ENCODE assay signal across 8 cellular contexts in genomic region chr2:68709421-68709911, GRCh38. TPM values are rescaled to one million over a fixed set of nuclear protein-coding genes. Genes with fewer than 3 reads are reported as not detected.
DNase-seq lines count a peak whose midpoint lies in the region; ATAC-seq and TF ChIP-seq lines count a peak whose summit lies in the region.

No MANE protein-coding gene starts in this region.

- H3K27ac Mint-ChIP-seq in CD4-positive, CD25-positive, alpha-beta regulatory T cell: no peak overlapping the region
- peak overlapping the region; percentile 8 for H3K27ac Mint-ChIP-seq in T-helper 2 cell treated with Interferon-gamma antibody and Interleukin-4, amounts not matched to agents 5 μg/mL and 100 μg/mL, for 36 hours

- no peaks in the 10 kb centered on the region for H3K9me3 ChIP-seq in CD4-positive, CD25-positive, alpha-beta regulatory T cell (ENCODE audit: control insufficient read depth in 2 of 2, low read length in 2 of 2)
- H3K9me3 ChIP-seq in ovary: no peaks in the 10 kb centered on the region

- no peak overlapping the region for H3K27ac ChIP-seq in CD4-positive, CD25-positive, alpha-beta regulatory T cell (ENCODE audit: insufficient read depth, low read length, poor library complexity, severe bottlenecking)
- no peak overlapping the region for H3K27ac ChIP-seq in ovary

- no peak for TF ChIP-seq POLR2A in ovary (IDR thresholded peaks at IDR 0.05)

- TF ChIP-seq CTCF in fibroblast of the aortic adventitia (IDR thresholded peaks at IDR 0.05; ENCODE audit: insufficient read depth, low read length) (peak; percentile 75), ovary (IDR thresholded peaks at IDR 0.05) (peak in 2 of 3 donors; percentile 34 to 52)

- no peak for TF ChIP-seq EP300 in ovary (IDR thresholded peaks at IDR 0.05)

- intact Hi-C loops in ovary (cut with DNase I): loop anchor here in 3 of 4 donors (5.0 to 10.0 kb wide), 2 partner anchors 213 to 215 kb away; no protein-coding TSS in a partner anchor

- H3K4me3 Mint-ChIP-seq in CD4-positive, CD25-positive, alpha-beta regulatory T cell: no peak overlapping the region
- no peak overlapping the region for H3K4me3 Mint-ChIP-seq in T-helper 2 cell treated with Interferon-gamma antibody and Interleukin-4, amounts not matched to agents 5 μg/mL and 100 μg/mL, for 36 hours

- ATAC-seq in CD4-positive, CD25-positive, alpha-beta regulatory T cell (ENCODE audit: low read depth in 2 of 2): peak; percentile 55 to 58
- ATAC-seq in GM18867 (IDR thresholded peaks at IDR 0.05; ENCODE audit: unreplicated experiment): peak; percentile 43
- no peak for ATAC-seq in HG02870 (IDR thresholded peaks at IDR 0.05; ENCODE audit: unreplicated experiment)

- 9 to 16% (median 9%) methylated on average over 5 of the region's 5 CpGs for WGBS in ovary, 3 donors

- H3K4me3 ChIP-seq in CD4-positive, CD25-positive, alpha-beta regulatory T cell (ENCODE audit: low read depth, low read length): no peak overlapping the region
- H3K4me3 ChIP-seq in fibroblast of the aortic adventitia (ENCODE audit: low read depth, low read length): no peak overlapping the region
- H3K4me3 ChIP-seq in ovary: no peak overlapping the region

- H3K9me3 Mint-ChIP-seq in CD4-positive, CD25-positive, alpha-beta regulatory T cell: no peaks in the 10 kb centered on the region
- no peaks in the 10 kb centered on the region for H3K9me3 Mint-ChIP-seq in T-helper 2 cell treated with Interferon-gamma antibody and Interleukin-4, amounts not matched to agents 5 μg/mL and 100 μg/mL, for 36 hours

- peaks cover 4% of the 10 kb centered on the region for H3K27me3 Mint-ChIP-seq in CD4-positive, CD25-positive, alpha-beta regulatory T cell
- peaks cover 18% of the 10 kb centered on the region for H3K27me3 Mint-ChIP-seq in T-helper 2 cell treated with Interferon-gamma antibody and Interleukin-4, amounts not matched to agents 5 μg/mL and 100 μg/mL, for 36 hours (ENCODE audit: low read depth)

- H3K4me1 ChIP-seq in CD4-positive, CD25-positive, alpha-beta regulatory T cell (ENCODE audit: control insufficient read depth, insufficient read depth, low read length, poor library complexity, severe bottlenecking): peaks cover under 1% of the 10 kb centered on the region
- H3K4me1 ChIP-seq in ovary (ENCODE audit: insufficient read depth): no peaks in the 10 kb centered on the region

- DNase-seq in CD4-positive, CD25-positive, alpha-beta regulatory T cell: peak in 2 of 3 donors; percentile 32 to 56
- DNase-seq in NCI-H1694 (lab: John Stamatoyannopoulos, UW) (peak; percentile 64), fibroblast of the aortic adventitia (ENCODE audit: low read depth) (peak; percentile 58), ovary (peak in 2 of 5 donors; percentile 17 to 25), cerebellum (ENCODE audit: low spot score) (no peak)
- no peak for DNase-seq in T-helper 2 cell treated with Interferon-gamma antibody and Interleukin-4, amounts not matched to agents 5 μg/mL and 100 μg/mL, for 36 hours (ENCODE audit: low spot score)

- peaks cover 2 to 27% (median 18%) of the 10 kb centered on the region in 4 donors for H3K4me1 Mint-ChIP-seq in CD4-positive, CD25-positive, alpha-beta regulatory T cell
- H3K4me1 Mint-ChIP-seq in T-helper 2 cell treated with Interferon-gamma antibody and Interleukin-4, amounts not matched to agents 5 μg/mL and 100 μg/mL, for 36 hours (ENCODE audit: low read depth): peaks cover 28% of the 10 kb centered on the region

- H3K36me3 ChIP-seq in CD4-positive, CD25-positive, alpha-beta regulatory T cell (ENCODE audit: control insufficient read depth, insufficient read depth, low read length): no peaks in the 10 kb centered on the region
- H3K36me3 ChIP-seq in ovary: no peaks in the 10 kb centered on the region

- H3K36me3 Mint-ChIP-seq in CD4-positive, CD25-positive, alpha-beta regulatory T cell: no peaks in the 10 kb centered on the region
- peaks cover 3% of the 10 kb centered on the region for H3K36me3 Mint-ChIP-seq in T-helper 2 cell treated with Interferon-gamma antibody and Interleukin-4, amounts not matched to agents 5 μg/mL and 100 μg/mL, for 36 hours (ENCODE audit: low read depth)

- no peaks in the 10 kb centered on the region for H3K27me3 ChIP-seq in CD4-positive, CD25-positive, alpha-beta regulatory T cell (ENCODE audit: control insufficient read depth, insufficient read depth, low read length)
- no peaks in the 10 kb centered on the region for H3K27me3 ChIP-seq in ovary

RNA-seq across cellular contexts. Expression of gene ARHGAP25, which starts 25.1 kb away (rescaled TPM):
- total RNA-seq in CD4-positive, CD25-positive, alpha-beta regulatory T cell: 142 TPM
- polyA plus RNA-seq in CD4-positive, CD25-positive, alpha-beta regulatory T cell: 100 to 1,000 TPM in 3 of 4 donors, 10 to 100 TPM in 1; 97.8 to 148 (median 124) TPM
- total RNA-seq in fibroblast of the aortic adventitia (ENCODE audit: low replicate concordance): 0.36 and 2.2 TPM in 2 replicates
- 10 to 100 TPM in 4 of 7 donors, 1 to 10 TPM in 3; 8.5 to 15.6 (median 12.4) TPM for total RNA-seq in ovary
- 10 to 100 TPM; 13.7 to 30.5 TPM for polyA plus RNA-seq in ovary
- 0.82 TPM for total RNA-seq in cerebellum

Comparison
In these comparisons a context has a peak if more than half of its experiments do, and no peak if none do; other contexts are left out.
1. DNase-seq: peak in CD4-positive, CD25-positive, alpha-beta regulatory T cell (2 of 3), NCI-H1694 (single experiment) and fibroblast of the aortic adventitia (single experiment); none in T-helper 2 cell treated with Interferon-gamma antibody and Interleukin-4, amounts not matched to agents 5 μg/mL and 100 μg/mL, for 36 hours (single experiment) and cerebellum (single experiment).